Comparison of ENCODE assay signal across 8 cellular contexts in genomic region chr7:56106108-56107073, GRCh38. TPM values are rescaled to one million over a fixed set of nuclear protein-coding genes. Genes with fewer than 3 reads are reported as not detected.
DNase-seq lines count a peak whose midpoint lies in the region; ATAC-seq and TF ChIP-seq lines count a peak whose summit lies in the region.

CHCHD2 (minus strand) TSS chr7:56106476; CDS start chr7:56106413, 63 bp downstream.

- POLR2A ChIA-PET in AG04450 (lab: Yijun Ruan, JAX): interaction anchor here (1.0 to 1.5 kb wide), 2 partner anchors 27 to 36 kb away, joined by 3 read pairs; no protein-coding TSS in a partner anchor

- no peaks in the 10 kb centered on the region for H3K4me1 ChIP-seq in breast epithelium

- intact Hi-C loops in breast epithelium (cut with DNase I; ENCODE audit: low total_unique reads): no loop called here

- DNase-seq in AG04450 (ENCODE audit: low read depth, low spot score): peak; percentile 96
- peak; percentile 95 for DNase-seq in NCI-H2227 treated with DMSO at 0.1 percent for 48 hours (lab: John Stamatoyannopoulos, UW)
- DNase-seq in WERI-Rb-1: peak; percentile 96
- peak; percentile 95 to 98 for DNase-seq in breast epithelium (ENCODE audit: low spot score in 2 of 2)
- DNase-seq in iris pigment epithelial cell (ENCODE audit: low read depth): peak; percentile 100
- DNase-seq in stimulated activated CD4-positive, alpha-beta T cell treated with anti-CD3 and anti-CD28 coated beads, Interleukin-12 subunit alpha, Interleukin-12 subunit beta, amount 100 ng/mL, for 24 hours (ENCODE audit: low read depth in 2 of 2): peak; percentile 85 to 88

- ATAC-seq in GM18909 (IDR thresholded peaks at IDR 0.05; ENCODE audit: poor library complexity, unreplicated experiment): peak; percentile 100
- ATAC-seq in HG03175 (IDR thresholded peaks at IDR 0.05; ENCODE audit: unreplicated experiment): peak; percentile 99

- peaks cover 39% of the 10 kb centered on the region for H3K36me3 ChIP-seq in WERI-Rb-1
- H3K36me3 ChIP-seq in breast epithelium: no peaks in the 10 kb centered on the region

- TF ChIP-seq CTCF in AG04450 (IDR thresholded peaks at IDR 0.05; ENCODE audit: low read depth, low read length): no peak
- no peak for TF ChIP-seq CTCF in WERI-Rb-1 (IDR thresholded peaks at IDR 0.05; ENCODE audit: low read depth, low read length)
- TF ChIP-seq CTCF in breast epithelium (IDR thresholded peaks at IDR 0.05): peak in 2 of 3 donors; percentile 10 to 20

- H3K9me3 ChIP-seq in AG04450 (ENCODE audit: control insufficient read depth, insufficient read depth, low read length): no peaks in the 10 kb centered on the region
- no peaks in the 10 kb centered on the region for H3K9me3 ChIP-seq in WERI-Rb-1 (ENCODE audit: severe bottlenecking)
- no peaks in the 10 kb centered on the region for H3K9me3 ChIP-seq in breast epithelium

- CTCF ChIA-PET in AG04450 (lab: Charles Lee): interaction anchor here (0.6 to 2.1 kb wide), 5 partner anchors 13 to 102 kb away, joined by 3 to 8 read pairs (median 4); partner anchors contain the start of gene PHKG1

- peak; percentile 88 for TF ChIP-seq POLR2A in breast epithelium (IDR thresholded peaks at IDR 0.05)

- H3K27ac ChIP-seq in AG04450 (ENCODE audit: low read depth, low read length) (peak within 1 kb of the TSS; percentile 93), WERI-Rb-1 (peak within 1 kb of the TSS; percentile 83), breast epithelium (peak within 1 kb of the TSS; percentile 93 to 96)

- H3K27me3 ChIP-seq in AG04450 (ENCODE audit: control insufficient read depth, insufficient read depth, low read length) (no peaks in the 10 kb centered on the region), WERI-Rb-1 (ENCODE audit: insufficient read depth, low read depth, severe bottlenecking) (no peaks in the 10 kb centered on the region), breast epithelium (no peaks in the 10 kb centered on the region)

- peak within 1 kb of the TSS; percentile 96 for H3K4me3 ChIP-seq in AG04450 (ENCODE audit: low read depth, low read length)
- H3K4me3 ChIP-seq in WERI-Rb-1 (ENCODE audit: low read depth, low read length): peak within 1 kb of the TSS; percentile 99
- peak within 1 kb of the TSS; percentile 87 to 89 (median 87) for H3K4me3 ChIP-seq in breast epithelium

RNA-seq across cellular contexts. Expression of gene CHCHD2, which starts in this region (rescaled TPM):
- polyA plus RNA-seq in AG04450 (2011; rRNA removed): 310 and 349 TPM in 2 replicates
- 62.1 and 70.9 TPM in 2 replicates for polyA minus RNA-seq in AG04450 (2011; rRNA and poly(A)+ RNA removed)
- total RNA-seq in breast epithelium: 100 to 1,000 TPM; 327 to 371 (median 363) TPM

Comparison
In these comparisons a context has a peak if more than half of its experiments do, and no peak if none do; other contexts are left out.
1. Peak in every context shown above with its lines: DNase-seq, ATAC-seq, H3K4me3 ChIP-seq and H3K27ac ChIP-seq.
2. CTCF ChIP-seq: peak in breast epithelium (2 of 3); none in AG04450 (single experiment) and WERI-Rb-1 (single experiment).